8 cellular contexts compared by ENCODE assay signal in the genomic region with DNA sequence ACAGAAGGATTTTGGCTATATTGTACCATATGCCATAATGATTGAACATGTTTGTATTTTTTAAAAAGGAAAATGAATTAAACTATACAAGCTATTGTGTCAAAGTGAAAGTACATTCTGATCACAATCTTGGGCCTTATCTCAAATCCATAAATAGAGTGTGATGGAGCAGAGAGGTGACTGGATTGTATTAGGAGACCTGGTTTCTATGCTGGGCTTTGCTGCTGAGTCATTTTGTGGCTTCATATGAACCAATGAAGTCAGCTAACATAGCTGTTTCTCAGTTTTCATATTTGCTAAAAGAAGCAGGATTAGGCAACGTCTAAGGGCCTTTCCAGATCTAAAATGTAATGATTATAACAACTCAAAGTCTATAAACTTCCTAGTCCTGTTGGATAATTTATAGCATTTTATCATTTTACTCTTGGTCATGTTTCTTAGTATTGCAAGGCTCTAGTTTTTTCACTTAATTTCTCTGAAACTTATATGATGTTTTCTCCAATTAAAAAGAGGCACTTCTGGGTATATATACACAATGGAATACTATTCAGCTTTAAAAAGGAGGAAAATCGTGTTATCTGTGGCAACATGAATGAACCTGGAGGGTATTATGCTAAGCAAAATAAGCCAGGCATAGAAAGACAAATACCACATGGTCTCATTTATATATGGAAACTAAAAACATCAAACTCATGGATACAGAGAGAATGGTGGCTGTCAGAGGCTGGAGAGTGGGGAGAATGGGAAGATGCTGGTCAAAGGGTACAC.
DNase-seq lines count a peak whose midpoint lies in the region; ATAC-seq and TF ChIP-seq lines count a peak whose summit lies in the region.

No MANE protein-coding gene starts in this region.

- CTCF ChIA-PET in GM10248 (lab: Yijun Ruan, JAX): interaction anchor here (0.8 to 2.4 kb wide), 4 partner anchors 13 to 89 kb away, joined by 3 to 9 read pairs (median 4); no protein-coding TSS in a partner anchor

- TF ChIP-seq CTCF in GM10248 (IDR thresholded peaks at IDR 0.05; ENCODE audit: control extremely low read depth, extremely low read depth, low read depth, missing control alignments): no peak
- TF ChIP-seq CTCF in NB4 (IDR thresholded peaks at IDR 0.05; ENCODE audit: low read depth, low read length): no peak
- TF ChIP-seq CTCF in heart right ventricle (IDR thresholded peaks at IDR 0.05): no peak
- TF ChIP-seq CTCF in dorsolateral prefrontal cortex (IDR thresholded peaks at IDR 0.05 in 54 of 56, conservative IDR thresholded peaks at IDR 0.05 in 2 of 56; ENCODE audit: low read depth in 1 of 56, partially characterized antibody in 56 of 56): no peak

- H3F3A ChIP-seq in GM23248 (ENCODE audit: insufficient read depth): peaks cover 29% of the 10 kb centered on the region

- no peaks in the 10 kb centered on the region for H3K79me2 ChIP-seq in GM23248 (ENCODE audit: insufficient read depth)

- intact Hi-C loops in heart right ventricle (cut with DNase I): loop anchor here in 2 of 10 donors (5.0 to 10.0 kb wide), 2 partner anchors 35 to 73 kb away; no protein-coding TSS in a partner anchor
- intact Hi-C loops in dorsolateral prefrontal cortex (cut with DNase I): no loop called here

- H3K4me3 ChIP-seq in GM23248 (peak overlapping the region; percentile 42), NB4 (ENCODE audit: low read depth, low read length) (no peak overlapping the region), heart right ventricle (no peak overlapping the region), dorsolateral prefrontal cortex (no peak overlapping the region)

- peak; percentile 24 for DNase-seq in GM10248 (ENCODE audit: extremely low spot score)
- DNase-seq in GM23248: peak; percentile 91
- peak; percentile 22 for DNase-seq in NB4 (ENCODE audit: low read depth)
- DNase-seq in heart right ventricle: no peak
- DNase-seq in NCI-H748 (lab: John Stamatoyannopoulos, UW; ENCODE audit: unreplicated experiment): no peak
- no peak for DNase-seq in dorsolateral prefrontal cortex
- DNase-seq in G401 (ENCODE audit: low spot score): no peak

- no peak overlapping the region for H3K9ac ChIP-seq in GM23248

- H3K4me1 ChIP-seq in GM23248 (ENCODE audit: insufficient read depth) (peaks cover 22% of the 10 kb centered on the region), heart right ventricle (peaks cover 0 to 34% (median 14%) of the 10 kb centered on the region in 9 donors)

- in situ Hi-C loops in GM23248 (cut with MboI): no loop called here
- in situ Hi-C loops in G401 (cut with HindIII; ENCODE audit: low sequenced_read_pairs): no loop called here

- POLR2A ChIA-PET in GM10248 (lab: Yijun Ruan, JAX): no interaction called here

- ATAC-seq in heart right ventricle (peak in 7 of 8 donors; percentile 60 to 78 (median 76)), GM19328 (IDR thresholded peaks at IDR 0.05; ENCODE audit: unreplicated experiment) (no peak)

- H3K27me3 ChIP-seq in GM23248 (replicated peaks; ENCODE audit: insufficient read depth): no peaks in the 10 kb centered on the region
- H3K27me3 ChIP-seq in heart right ventricle: no peaks in the 10 kb centered on the region
- no peaks in the 10 kb centered on the region for H3K27me3 ChIP-seq in dorsolateral prefrontal cortex

- H3K4me2 ChIP-seq in GM23248 (ENCODE audit: unreplicated experiment): peak overlapping the region; percentile 69

- no peak overlapping the region for H2AFZ ChIP-seq in GM23248

- no peaks in the 10 kb centered on the region for H3K9me3 ChIP-seq in GM23248 (ENCODE audit: low read depth)
- H3K9me3 ChIP-seq in heart right ventricle: no peaks in the 10 kb centered on the region

- H3K9me2 ChIP-seq in GM23248 (ENCODE audit: insufficient read depth): no peaks in the 10 kb centered on the region

- H3K27ac ChIP-seq in GM23248: peak overlapping the region; percentile 58
- H3K27ac ChIP-seq in heart right ventricle: peak overlapping the region in 6 of 10 donors; percentile 2 to 79 (median 34)
- peak overlapping the region in 13 of 59 donors; percentile 10 to 65 (median 38) for H3K27ac ChIP-seq in dorsolateral prefrontal cortex

- no peaks in the 10 kb centered on the region for H4K20me1 ChIP-seq in GM23248 (ENCODE audit: insufficient read depth)

- no peak for TF ChIP-seq POLR2A in NB4 (IDR thresholded peaks at IDR 0.05; ENCODE audit: extremely low read depth, insufficient read length)

- 10% methylated on average over 2 of the region's 2 CpGs for WGBS in GM23248 (ENCODE audit: low coverage in 1 of 2, low lambda C conversion rate in 2 of 2, missing lambda C conversion rate in 2 of 2), 2 experiments
- 57 to 65% methylated on average over 2 of the region's 2 CpGs for WGBS in heart right ventricle, 2 donors

- no peaks in the 10 kb centered on the region for H3K36me3 ChIP-seq in GM23248 (ENCODE audit: low read depth)
- H3K36me3 ChIP-seq in heart right ventricle: no peaks in the 10 kb centered on the region

Comparison
In these comparisons a context has a peak if more than half of its experiments do, and no peak if none do; other contexts are left out.
1. DNase-seq: peak in GM10248 (single experiment), GM23248 (single experiment) and NB4 (single experiment); none in heart right ventricle (0 of 2), NCI-H748 (single experiment), dorsolateral prefrontal cortex (0 of 10) and G401 (single experiment).